16 cellular contexts compared by ENCODE assay signal in the genomic region with DNA sequence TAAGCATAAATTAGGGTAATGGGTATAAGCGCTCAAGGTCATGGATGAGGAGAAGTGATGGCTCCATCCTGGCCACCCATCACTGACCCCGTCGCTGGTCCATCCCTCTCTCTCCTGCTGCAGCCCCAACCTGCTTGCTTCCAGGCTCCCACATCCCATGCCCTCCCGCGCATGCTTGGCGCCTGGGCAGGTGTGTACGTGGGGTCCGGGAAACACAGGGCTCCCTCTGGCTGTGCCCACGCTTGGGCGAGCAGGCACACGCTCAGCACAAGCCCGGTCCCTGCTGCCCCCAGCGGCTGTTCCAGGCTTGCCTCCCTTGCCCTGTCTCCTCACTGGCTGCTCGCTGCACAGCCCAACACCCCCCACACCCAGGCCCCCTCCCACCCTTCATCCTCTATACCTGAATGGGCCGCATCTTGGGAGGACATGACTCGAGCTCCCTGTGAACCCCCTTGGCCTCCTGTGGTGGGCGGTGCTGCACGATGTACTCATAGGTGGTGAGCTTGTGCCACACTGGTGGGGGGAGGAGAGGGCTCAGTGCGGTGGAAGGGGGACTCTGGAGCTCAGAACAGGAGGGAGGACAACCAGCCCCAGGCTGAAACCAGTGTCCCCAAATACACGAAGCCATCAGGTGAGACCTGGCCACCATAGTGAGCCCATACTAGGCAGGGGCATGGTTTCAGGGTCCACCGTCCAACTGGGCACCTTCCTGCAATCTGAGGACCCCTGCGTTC. TPM values are rescaled to one million over a fixed set of nuclear protein-coding genes. Genes with fewer than 3 reads are reported as not detected.
DNase-seq lines count a peak whose midpoint lies in the region; ATAC-seq and TF ChIP-seq lines count a peak whose summit lies in the region.
"Had no signal": no experiment of that assay in that cellular context is flagged by ENCODE, and none has a peak within 500 bp of the region (broad histone marks: within the 10 kb centered on the region; RNA-seq: fewer than 3 reads in every experiment).

No MANE protein-coding gene starts in this region.

- intact Hi-C loops in right cardiac atrium (cut with DNase I) (loop anchor here in 1 of 4 donors (10.0 kb wide), 1 partner anchor 143 kb away; no protein-coding TSS in a partner anchor), gastrocnemius medialis (cut with DNase I; ENCODE audit: low total_unique reads) (no loop called here)

- WGBS in right cardiac atrium = 82% methylated on average over 22 of the region's 22 CpGs

- no peak for TF ChIP-seq CTCF in gastrocnemius medialis (IDR thresholded peaks at IDR 0.05 in 4 of 5, conservative IDR thresholded peaks at IDR 0.05 in 1 of 5)

- H3K4me1 ChIP-seq in right cardiac atrium (ENCODE audit: control insufficient read depth, insufficient read depth, low read length) (peaks cover 13% of the 10 kb centered on the region), gastrocnemius medialis (peaks cover 30 to 44% of the 10 kb centered on the region in 2 donors)
- H3K4me1 ChIP-seq in effector memory CD4-positive, alpha-beta T cell (ENCODE audit: control insufficient read depth, insufficient read depth, low read length, poor library complexity, severe bottlenecking) = peaks cover 15% of the 10 kb centered on the region

- no peaks in the 10 kb centered on the region for H3K36me3 ChIP-seq in gastrocnemius medialis
- H3K36me3 ChIP-seq in effector memory CD4-positive, alpha-beta T cell (ENCODE audit: control insufficient read depth, insufficient read depth, low read length) = no peaks in the 10 kb centered on the region

- TF ChIP-seq POLR2A in gastrocnemius medialis (IDR thresholded peaks at IDR 0.05) = no peak

- in situ Hi-C loops in gastrocnemius medialis (cut with MboI; ENCODE audit: low sequenced_read_pairs in 4 of 4) = no loop called here

- peak; percentile 59 for DNase-seq in DMS 273 (lab: John Stamatoyannopoulos, UW; ENCODE audit: unreplicated experiment)
- DNase-seq in DMS 273 treated with DMSO at 0.1 percent for 48 hours (lab: John Stamatoyannopoulos, UW) = no peak
- DNase-seq in NCI-H69 (lab: John Stamatoyannopoulos, UW) = peak; percentile 9
- peak in 2 of 3 donors; percentile 30 to 48 for DNase-seq in right cardiac atrium
- DNase-seq in gastrocnemius medialis = no peak
- DNase-seq in UCSD-AML1 (lab: John Stamatoyannopoulos, UW; ENCODE audit: unreplicated experiment) = no peak
- no peak for DNase-seq in effector memory CD4-positive, alpha-beta T cell
- DNase-seq: activated B cell treated with CpG ODN at 0.5 μM for 24 hours, C1 segment of cervical spinal cord, occipital lobe, T-cell had no signal

- H3K4me3 ChIP-seq in right cardiac atrium (ENCODE audit: low read length) = no peak overlapping the region
- no peak overlapping the region for H3K4me3 ChIP-seq in gastrocnemius medialis
- no peak overlapping the region for H3K4me3 ChIP-seq in effector memory CD4-positive, alpha-beta T cell (ENCODE audit: insufficient read depth, low read depth, low read length, poor library complexity, severe bottlenecking)

- H3K27me3 ChIP-seq in right cardiac atrium (ENCODE audit: control insufficient read depth, insufficient read depth) (no peaks in the 10 kb centered on the region), gastrocnemius medialis (no peaks in the 10 kb centered on the region)
- H3K27me3 ChIP-seq in effector memory CD4-positive, alpha-beta T cell (replicated peaks; ENCODE audit: control insufficient read depth, insufficient read depth, low read length, poor library complexity, severe bottlenecking) = peaks cover 30% of the 10 kb centered on the region

- H3K27ac ChIP-seq in right cardiac atrium (ENCODE audit: low read length) (no peak overlapping the region), gastrocnemius medialis (peak overlapping the region; percentile 60 to 72 (median 66))
- no peak overlapping the region for H3K27ac ChIP-seq in effector memory CD4-positive, alpha-beta T cell (ENCODE audit: insufficient read depth, low read length, poor library complexity, severe bottlenecking)
- H3K27ac ChIP-seq: 22Rv1, KMS-11 had no signal

- ATAC-seq in right cardiac atrium (no peak), gastrocnemius medialis (no peak), GM18861 (IDR thresholded peaks at IDR 0.05; ENCODE audit: unreplicated experiment) (no peak)
- ATAC-seq: T-cell had no signal

- no peaks in the 10 kb centered on the region for H3K9me3 ChIP-seq in right cardiac atrium (ENCODE audit: control insufficient read depth, low read length)
- H3K9me3 ChIP-seq in gastrocnemius medialis = no peaks in the 10 kb centered on the region
- H3K9me3 ChIP-seq in effector memory CD4-positive, alpha-beta T cell (ENCODE audit: control insufficient read depth, low read length) = no peaks in the 10 kb centered on the region

RNA-seq across cellular contexts. Expression of a gene that starts 4.7 kb away (rescaled TPM):
- total RNA-seq in right cardiac atrium = 100 to 1,000 TPM in 1 of 4 donors, 10 to 100 TPM in 3; 21.9 to 183 (median 33.4) TPM
- polyA plus RNA-seq in right cardiac atrium = 64.6 TPM
- total RNA-seq in gastrocnemius medialis = 10 to 100 TPM in 2 of 4 donors, 1 to 10 TPM in 2; 2.2 to 31.9 (median 7.1) TPM
- total RNA-seq: activated B cell treated with CpG ODN at 0.5 μM for 24 hours had no signal

RNA-seq across cellular contexts. Expression of a gene that starts 18.3 kb away (rescaled TPM):
- 10 to 100 TPM in 1 of 4 donors, 1 to 10 TPM in 3; 6.4 to 10.4 (median 6.4) TPM for total RNA-seq in right cardiac atrium
- 5.2 TPM for polyA plus RNA-seq in right cardiac atrium
- 10 to 100 TPM in 1 of 4 donors, 1 to 10 TPM in 3; 4.4 to 11.0 (median 8.9) TPM for total RNA-seq in gastrocnemius medialis

RNA-seq across cellular contexts. Expression of a gene that starts 32.9 kb away (rescaled TPM):
- total RNA-seq in right cardiac atrium = 1 to 10 TPM in 1 of 4 donors, under 1 TPM in 3; 0.42 to 1.6 (median 0.64) TPM
- polyA plus RNA-seq in right cardiac atrium = 0.38 TPM
- 1 to 10 TPM in 2 of 4 donors, not detected in 2; 2.3 to 4.1 TPM for total RNA-seq in gastrocnemius medialis
- total RNA-seq: fibroblast of villous mesenchyme, mononuclear cell, occipital lobe had no signal

Comparison
In these comparisons a context has a peak if more than half of its experiments do, and no peak if none do; other contexts are left out.
1. DNase-seq: peak in DMS 273 (single experiment), NCI-H69 (single experiment) and right cardiac atrium (2 of 3); none in DMS 273 treated with DMSO at 0.1 percent for 48 hours (single experiment), gastrocnemius medialis (0 of 2), UCSD-AML1 (single experiment) and effector memory CD4-positive, alpha-beta T cell (0 of 3).
2. H3K27ac ChIP-seq: peak in gastrocnemius medialis (4 of 4); none in right cardiac atrium (single experiment) and effector memory CD4-positive, alpha-beta T cell (single experiment).